12 cellular contexts compared by ENCODE assay signal in genomic region chr15:91572110-91572509, GRCh38.
A peak's percentile ranks its signal among the peaks of the same experiment; 100 is the strongest.
DNase-seq lines count a peak whose midpoint lies in the region; ATAC-seq, FAIRE-seq and TF ChIP-seq lines count a peak whose summit lies in the region.
"Had no signal": no experiment of that assay in that cellular context is flagged by ENCODE, and none has a peak within 500 bp of the region (broad histone marks: within the 10 kb centered on the region; RNA-seq: fewer than 3 reads in every experiment).

No MANE protein-coding gene starts in this region.

- H3K9me3 ChIP-seq in astrocyte (ENCODE audit: insufficient read depth, low read depth, low read length) (no peaks in the 10 kb centered on the region), endodermal cell (ENCODE audit: control insufficient read depth, low read length) (peaks cover 3% of the 10 kb centered on the region), ascending aorta (no peaks in the 10 kb centered on the region)
- H3K9me3 ChIP-seq: gastroesophageal sphincter, sigmoid colon had no signal

- H3K4me2 ChIP-seq in astrocyte (ENCODE audit: low read length): no peak overlapping the region

- H3K4me3 ChIP-seq in astrocyte (ENCODE audit: insufficient read depth, low read depth, low read length) (no peak overlapping the region), endodermal cell (ENCODE audit: low read length) (no peak overlapping the region), ascending aorta (no peak overlapping the region)
- H3K4me3 ChIP-seq: gastroesophageal sphincter, sigmoid colon had no signal

- no peak overlapping the region for H3K4me3 Mint-ChIP-seq in astrocyte (ENCODE audit: unreplicated experiment)
- no peak overlapping the region for H3K4me3 Mint-ChIP-seq in endodermal cell
- H3K4me3 Mint-ChIP-seq: memory B cell had no signal

- H3K27ac Mint-ChIP-seq in astrocyte (ENCODE audit: unreplicated experiment) (no peak overlapping the region), endodermal cell (no peak overlapping the region)
- H3K27ac Mint-ChIP-seq: memory B cell had no signal

- H3K79me2 ChIP-seq in astrocyte (ENCODE audit: insufficient read depth, low read length): no peaks in the 10 kb centered on the region

- H3K27me3 Mint-ChIP-seq in astrocyte (ENCODE audit: low read depth, unreplicated experiment) (peaks cover 2% of the 10 kb centered on the region), endodermal cell (ENCODE audit: insufficient read depth) (no peaks in the 10 kb centered on the region)
- H3K27me3 Mint-ChIP-seq: memory B cell had no signal

- H3K36me3 ChIP-seq in astrocyte (ENCODE audit: insufficient read depth, low read length): no peaks in the 10 kb centered on the region
- H3K36me3 ChIP-seq in endodermal cell (ENCODE audit: control insufficient read depth, insufficient read depth, low read length): no peaks in the 10 kb centered on the region
- no peaks in the 10 kb centered on the region for H3K36me3 ChIP-seq in ascending aorta
- H3K36me3 ChIP-seq: gastroesophageal sphincter, sigmoid colon had no signal

- H3K4me1 Mint-ChIP-seq in astrocyte (ENCODE audit: low read depth, unreplicated experiment) (no peaks in the 10 kb centered on the region), endodermal cell (peaks cover 4% of the 10 kb centered on the region)
- H3K4me1 Mint-ChIP-seq: memory B cell had no signal

- H3K27me3 ChIP-seq in astrocyte (ENCODE audit: insufficient read depth, low read length) (no peaks in the 10 kb centered on the region), endodermal cell (ENCODE audit: control insufficient read depth, insufficient read depth, low read length, poor library complexity, severe bottlenecking) (no peaks in the 10 kb centered on the region), ascending aorta (no peaks in the 10 kb centered on the region)
- H3K27me3 ChIP-seq: sigmoid colon had no signal

- no peaks in the 10 kb centered on the region for H4K20me1 ChIP-seq in astrocyte (ENCODE audit: insufficient read depth, low read length)

- H3K27ac ChIP-seq in astrocyte (ENCODE audit: low read depth, low read length): no peak overlapping the region
- H3K27ac ChIP-seq in endodermal cell (ENCODE audit: low read depth, low read length): no peak overlapping the region
- H3K27ac ChIP-seq in ascending aorta: no peak overlapping the region
- H3K27ac ChIP-seq: 22Rv1, gastroesophageal sphincter, sigmoid colon had no signal

- TF ChIP-seq CTCF in astrocyte (IDR thresholded peaks at IDR 0.05; ENCODE audit: insufficient read depth, low read depth, low read length): no peak
- TF ChIP-seq CTCF in endodermal cell (conservative IDR thresholded peaks at IDR 0.05): no peak
- no peak for TF ChIP-seq CTCF in ascending aorta (IDR thresholded peaks at IDR 0.05)

- H3K9me3 Mint-ChIP-seq in astrocyte (ENCODE audit: unreplicated experiment) (no peaks in the 10 kb centered on the region), endodermal cell (peaks cover 3% of the 10 kb centered on the region)

- H3K9ac ChIP-seq in astrocyte (ENCODE audit: low read length) (no peak overlapping the region), endodermal cell (ENCODE audit: extremely low read depth, low read length, poor library complexity, severe bottlenecking) (no peak overlapping the region)

- H3K36me3 Mint-ChIP-seq in astrocyte (ENCODE audit: low read depth, unreplicated experiment) (no peaks in the 10 kb centered on the region), endodermal cell (ENCODE audit: low read depth) (no peaks in the 10 kb centered on the region)
- H3K36me3 Mint-ChIP-seq: memory B cell had no signal

- ATAC-seq in GM18858 (IDR thresholded peaks at IDR 0.05; ENCODE audit: unreplicated experiment): no peak
- ATAC-seq: gastroesophageal sphincter had no signal

- DNase-seq in NCI-H1436 (lab: John Stamatoyannopoulos, UW) (peak; percentile 62), NCI-H1436 treated with DMSO at 0.1 percent for 48 hours (lab: John Stamatoyannopoulos, UW) (no peak), NCI-H2107 treated with DMSO at 0.1 percent for 48 hours (lab: John Stamatoyannopoulos, UW; ENCODE audit: unreplicated experiment) (peak; percentile 96), astrocyte (ENCODE audit: low read depth) (peak; percentile 72), non-pigmented ciliary epithelial cell (ENCODE audit: low read depth) (peak; percentile 37), endodermal cell (no peak), ascending aorta (ENCODE audit: low spot score in 2 of 2) (no peak)
- DNase-seq: sigmoid colon had no signal

- peak overlapping the region; percentile 6 for H2AFZ ChIP-seq in astrocyte (ENCODE audit: low read depth, low read length)

- H3K4me1 ChIP-seq in astrocyte (ENCODE audit: insufficient read depth, low read length): peaks cover 5% of the 10 kb centered on the region
- no peaks in the 10 kb centered on the region for H3K4me1 ChIP-seq in endodermal cell (ENCODE audit: control insufficient read depth, insufficient read depth, low read length)
- no peaks in the 10 kb centered on the region for H3K4me1 ChIP-seq in ascending aorta
- H3K4me1 ChIP-seq: gastroesophageal sphincter, sigmoid colon had no signal

- WGBS in endodermal cell (ENCODE audit: insufficient coverage in 1 of 2, insufficient read length in 1 of 2), 2 experiments: 93 to 100% methylated on average over 3 to 5 of the region's 5 CpGs

- intact Hi-C loops in ascending aorta (cut with DNase I): no loop called here

- no peak for FAIRE-seq in astrocyte (lab: Jason Lieb, UNC)

Comparison
In these comparisons a context has a peak if more than half of its experiments do, and no peak if none do; other contexts are left out.
1. DNase-seq: peak in NCI-H1436 (single experiment), NCI-H2107 treated with DMSO at 0.1 percent for 48 hours (single experiment), astrocyte (single experiment) and non-pigmented ciliary epithelial cell (single experiment); none in NCI-H1436 treated with DMSO at 0.1 percent for 48 hours (single experiment), endodermal cell (single experiment) and ascending aorta (0 of 2).